In genomic region chr2:32039447-32040219, GRCh38 we compare ENCODE assay signal across 8 cellular contexts. TPM values are rescaled to one million over a fixed set of nuclear protein-coding genes. Genes with fewer than 3 reads are reported as not detected.
A peak's percentile ranks its signal among the peaks of the same experiment; 100 is the strongest.
DNase-seq lines count a peak whose midpoint lies in the region; ATAC-seq and TF ChIP-seq lines count a peak whose summit lies in the region.

Gene DPY30, minus strand, starts transcription at chr2:32039805. Its CDS starts 349 bp downstream, at chr2:32039456.

- no peaks in the 10 kb centered on the region for H3K27me3 Mint-ChIP-seq in activated CD4-positive, alpha-beta T cell treated with anti-CD3 and anti-CD28 coated beads for 36 hours
- no peaks in the 10 kb centered on the region for H3K27me3 Mint-ChIP-seq in chondrocyte (ENCODE audit: low read depth)

- H3K27me3 ChIP-seq in BJ (ENCODE audit: control insufficient read depth, insufficient read depth, low read length) = no peaks in the 10 kb centered on the region

- intact Hi-C loops in activated CD4-positive, alpha-beta T cell treated with anti-CD3 and anti-CD28 coated beads for 36 hours (cut with DNase I, micrococcal nuclease) = loop anchor here (1.0 to 2.0 kb wide), 6 partner anchors 24 to 318 kb away; partner anchors contain the start of genes MEMO1 (in 2 of the 2), SPAST (in 2 of the 2), BIRC6 (in 1 of the 2) and SLC30A6 (in 1 of the 2)

- peak within 1 kb of the TSS; percentile 90 for H3K4me3 Mint-ChIP-seq in activated CD4-positive, alpha-beta T cell treated with anti-CD3 and anti-CD28 coated beads for 36 hours
- peak within 1 kb of the TSS; percentile 98 for H3K4me3 Mint-ChIP-seq in chondrocyte (ENCODE audit: unreplicated experiment)

- H3K9me3 Mint-ChIP-seq in activated CD4-positive, alpha-beta T cell treated with anti-CD3 and anti-CD28 coated beads for 36 hours (ENCODE audit: low read depth) = no peaks in the 10 kb centered on the region
- no peaks in the 10 kb centered on the region for H3K9me3 Mint-ChIP-seq in chondrocyte (ENCODE audit: low read depth)

- TF ChIP-seq CTCF in BJ (IDR thresholded peaks at IDR 0.05; ENCODE audit: insufficient read depth, low read depth, low read length) (no peak), chondrocyte (IDR thresholded peaks at IDR 0.05) (peak; percentile 29)

- peaks cover 3% of the 10 kb centered on the region for H3K36me3 Mint-ChIP-seq in activated CD4-positive, alpha-beta T cell treated with anti-CD3 and anti-CD28 coated beads for 36 hours (ENCODE audit: low read depth)
- no peaks in the 10 kb centered on the region for H3K36me3 Mint-ChIP-seq in chondrocyte (ENCODE audit: low read depth)

- POLR2A ChIA-PET in BJ (lab: Charles Lee) = no interaction called here
- POLR2A ChIA-PET in activated CD4-positive, alpha-beta T cell treated with anti-CD3 and anti-CD28 coated beads for 36 hours (lab: Charles Lee) = interaction anchor here (0.7 to 2.1 kb wide), 6 partner anchors 23 to 143 kb away, joined by 3 to 22 read pairs (median 6); partner anchors contain the start of genes MEMO1, SLC30A6 and SPAST

- DNase-seq in BJ (ENCODE audit: low read depth) = peak; percentile 70
- peak; percentile 76 for DNase-seq in GM19240 (ENCODE audit: insufficient read length, low spot score)
- DNase-seq in NCI-H524 treated with DMSO at 0.1 percent for 48 hours (lab: John Stamatoyannopoulos, UW) = peak; percentile 74
- DNase-seq in activated CD4-positive, alpha-beta T cell treated with anti-CD3 and anti-CD28 coated beads for 36 hours = peak; percentile 95
- peak; percentile 98 for DNase-seq in chondrocyte (ENCODE audit: low spot score)
- DNase-seq in kidney glomerular epithelial cell (lab: John Stamatoyannopoulos, UW) = peak; percentile 89
- peak; percentile 82 to 84 for DNase-seq in stimulated activated CD4-positive, alpha-beta T cell treated with anti-CD3 and anti-CD28 coated beads, Interleukin-15, amount 100 ng/mL, for 48 hours (ENCODE audit: low read depth in 2 of 2)

- ATAC-seq in HG03457 (IDR thresholded peaks at IDR 0.05; ENCODE audit: unreplicated experiment) = peak; percentile 76
- ATAC-seq in activated CD4-positive, alpha-beta T cell treated with anti-CD3 and anti-CD28 coated beads for 36 hours = peak; percentile 94

- peak within 1 kb of the TSS; percentile 96 for H3K27ac Mint-ChIP-seq in activated CD4-positive, alpha-beta T cell treated with anti-CD3 and anti-CD28 coated beads for 36 hours
- peak within 1 kb of the TSS; percentile 99 for H3K27ac Mint-ChIP-seq in chondrocyte (ENCODE audit: unreplicated experiment)

- H3K4me3 ChIP-seq in BJ (ENCODE audit: low read depth, low read length) = peak within 1 kb of the TSS; percentile 66

- H3K36me3 ChIP-seq in BJ (ENCODE audit: control insufficient read depth, insufficient read depth, low read length) = no peaks in the 10 kb centered on the region

- H3K4me1 Mint-ChIP-seq in activated CD4-positive, alpha-beta T cell treated with anti-CD3 and anti-CD28 coated beads for 36 hours = peaks cover 11% of the 10 kb centered on the region
- peaks cover 13% of the 10 kb centered on the region for H3K4me1 Mint-ChIP-seq in chondrocyte (ENCODE audit: low read depth)

- CTCF ChIA-PET in BJ (lab: Yijun Ruan, JAX) = interaction anchor here (0.8 to 1.3 kb wide), 5 partner anchors 18 to 706 kb away, joined by 3 read pairs; partner anchors contain the start of gene SPAST
- CTCF ChIA-PET in activated CD4-positive, alpha-beta T cell treated with anti-CD3 and anti-CD28 coated beads for 36 hours (lab: Charles Lee) = interaction anchor here (0.6 to 2.1 kb wide), 8 partner anchors 9 to 260 kb away, joined by 3 to 16 read pairs (median 3); partner anchors contain the start of genes MEMO1 and SPAST

RNA-seq across cellular contexts. Expression of gene DPY30, which starts in this region (rescaled TPM):
- polyA plus RNA-seq in BJ (2011; rRNA removed) = 35.3 and 66.1 TPM in 2 replicates
- 6.7 and 13.6 TPM in 2 replicates for polyA minus RNA-seq in BJ (2011; rRNA and poly(A)+ RNA removed)
- 10 to 100 TPM; 74.2 to 78.6 TPM for total RNA-seq in activated CD4-positive, alpha-beta T cell treated with anti-CD3 and anti-CD28 coated beads for 36 hours
- total RNA-seq in chondrocyte = 51.5 to 60.6 TPM (median 51.8 TPM) in 3 replicates

Comparison
In these comparisons a context has a peak if more than half of its experiments do, and no peak if none do; other contexts are left out.
1. Peak in every context shown above with its lines: DNase-seq, ATAC-seq and H3K4me3 ChIP-seq.